Comparison of ENCODE assay signal across 8 cellular contexts in the genomic region with DNA sequence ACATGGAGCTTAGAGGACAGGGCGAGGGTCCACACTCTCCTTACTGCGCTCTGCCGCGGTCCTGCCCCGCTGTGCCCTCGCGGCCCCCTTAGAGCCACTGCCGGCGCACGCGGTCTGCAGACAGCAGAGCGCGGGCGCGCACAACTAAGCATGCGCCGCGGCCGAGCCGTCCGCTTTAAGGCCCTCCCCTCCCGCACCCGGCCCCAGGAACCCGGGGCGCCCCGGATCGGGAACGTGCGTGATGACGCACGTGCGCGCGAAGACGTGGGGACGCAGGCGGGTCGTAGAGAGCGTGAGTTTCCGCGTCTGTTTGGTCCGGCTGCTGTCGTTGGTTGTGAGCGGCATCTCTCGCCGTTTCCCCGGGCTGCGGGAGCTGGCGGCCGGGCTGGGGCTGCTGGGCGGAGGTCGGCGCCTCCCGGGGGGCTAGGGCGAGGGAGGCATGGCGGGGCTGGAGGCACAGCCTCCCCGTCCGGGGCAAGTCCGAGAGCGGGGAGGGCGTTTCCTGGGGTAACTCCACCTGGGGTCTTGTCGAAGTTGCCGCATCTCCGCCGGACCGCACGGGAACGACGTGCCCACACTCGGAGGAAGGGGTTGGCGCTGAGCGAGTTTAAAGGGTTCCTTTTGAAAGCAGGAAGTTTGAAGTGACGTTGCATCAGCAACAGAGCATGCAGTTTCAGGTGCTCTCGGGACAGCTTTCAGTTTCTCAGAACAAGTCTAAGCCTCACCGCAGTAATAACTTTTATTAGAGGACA.
A peak's percentile ranks its signal among the peaks of the same experiment; 100 is the strongest.
DNase-seq lines count a peak whose midpoint lies in the region; ATAC-seq and TF ChIP-seq lines count a peak whose summit lies in the region.

A gene with protein sequence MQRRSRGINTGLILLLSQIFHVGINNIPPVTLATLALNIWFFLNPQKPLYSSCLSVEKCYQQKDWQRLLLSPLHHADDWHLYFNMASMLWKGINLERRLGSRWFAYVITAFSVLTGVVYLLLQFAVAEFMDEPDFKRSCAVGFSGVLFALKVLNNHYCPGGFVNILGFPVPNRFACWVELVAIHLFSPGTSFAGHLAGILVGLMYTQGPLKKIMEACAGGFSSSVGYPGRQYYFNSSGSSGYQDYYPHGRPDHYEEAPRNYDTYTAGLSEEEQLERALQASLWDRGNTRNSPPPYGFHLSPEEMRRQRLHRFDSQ (plus strand): TSS at position 259 of the 752 bp plus-strand sequence. CDS start 28,640 bp downstream, outside the sequence.

- H3K4me1 ChIP-seq in iPS DF 6.9 (ENCODE audit: control insufficient read depth, insufficient read depth, low read length), result no peaks in the 10 kb centered on the region

- no peak for TF ChIP-seq CTCF in brain microvascular endothelial cell (IDR thresholded peaks at IDR 0.05; ENCODE audit: low read depth, low read length, missing control alignments)

- no peaks in the 10 kb centered on the region for H3K27me3 ChIP-seq in brain microvascular endothelial cell (replicated peaks)
- no peaks in the 10 kb centered on the region for H3K27me3 ChIP-seq in iPS DF 6.9 (ENCODE audit: control insufficient read depth, insufficient read depth, low read length)

- ATAC-seq in HG03045 (IDR thresholded peaks at IDR 0.05; ENCODE audit: unreplicated experiment), result peak; percentile 89

- no peaks in the 10 kb centered on the region for H3K9me3 ChIP-seq in iPS DF 6.9 (ENCODE audit: control insufficient read depth, insufficient read depth, low read length)

- H3K4me3 ChIP-seq in brain microvascular endothelial cell (ENCODE audit: low read depth, low read length) (peak within 1 kb of the TSS; percentile 68), iPS DF 6.9 (ENCODE audit: low read length) (peak within 1 kb of the TSS; percentile 41; the same call in 1 of the 2 replicates), skeletal muscle cell (ENCODE audit: low read depth, low read length) (peak within 1 kb of the TSS; percentile 64)

- in situ Hi-C loops in brain microvascular endothelial cell (cut with HindIII; ENCODE audit: low pct_ligation_motif_present, low sequenced_read_pairs), result no loop called here

- DNase-seq in NCI-H187 (lab: John Stamatoyannopoulos, UW), result peak; percentile 46 to 55
- DNase-seq in NCI-H187 treated with DMSO at 0.1 percent for 48 hours (lab: John Stamatoyannopoulos, UW), result no peak
- peak; percentile 54 for DNase-seq in NCI-H2107 treated with DMSO at 0.1 percent for 48 hours (lab: John Stamatoyannopoulos, UW; ENCODE audit: unreplicated experiment)
- peak; percentile 90 for DNase-seq in UCSD-AML1 (lab: John Stamatoyannopoulos, UW; ENCODE audit: unreplicated experiment)
- peak; percentile 92 for DNase-seq in brain microvascular endothelial cell
- peak; percentile 75 for DNase-seq in iPS DF 6.9 (ENCODE audit: low read depth, low spot score)
- DNase-seq in skeletal muscle cell (ENCODE audit: low read depth), result peak; percentile 91

- no peaks in the 10 kb centered on the region for H3K36me3 ChIP-seq in brain microvascular endothelial cell (replicated peaks)
- H3K36me3 ChIP-seq in iPS DF 6.9 (ENCODE audit: control insufficient read depth, insufficient read depth, low read length), result no peaks in the 10 kb centered on the region

- peak within 1 kb of the TSS; percentile 96 for H3K27ac ChIP-seq in brain microvascular endothelial cell
- H3K27ac ChIP-seq in iPS DF 6.9 (ENCODE audit: low read length), result no peak within 1 kb of the TSS

- WGBS in iPS DF 6.9 (ENCODE audit: insufficient coverage, insufficient read length), result no CpG with 5 or more reads among the region's 75 CpGs
